In genomic region chr3:64489361-64490044, GRCh38 we compare ENCODE assay signal across 8 cellular contexts.
DNase-seq lines count a peak whose midpoint lies in the region; ATAC-seq and TF ChIP-seq lines count a peak whose summit lies in the region.

No MANE protein-coding gene starts in this region.

- H3K36me3 ChIP-seq in SJCRH30 (no peaks in the 10 kb centered on the region), thoracic aorta (no peaks in the 10 kb centered on the region)

- DNase-seq in NCI-H1417 (lab: John Stamatoyannopoulos, UW) (peak; percentile 79 to 88 (median 87)), NCI-H1417 treated with DMSO at 0.1 percent for 48 hours (lab: John Stamatoyannopoulos, UW) (no peak), SJCRH30 (peak; percentile 56 to 57), iPS-NIHi11 (ENCODE audit: low spot score) (peak; percentile 91), thoracic aorta (ENCODE audit: low spot score) (no peak), epidermal melanocyte (ENCODE audit: insufficient read length, low spot score) (no peak), AG08395 (ENCODE audit: low spot score) (no peak)
- no peak for DNase-seq in stimulated activated naive CD4-positive, alpha-beta T cell (lab: John Stamatoyannopoulos, UW)

- no peak for ATAC-seq in thoracic aorta (ENCODE audit: insufficient number of reproducible peaks, low FRiP score, low read depth)

- H3K27me3 ChIP-seq in SJCRH30 (no peaks in the 10 kb centered on the region), thoracic aorta (replicated peaks; ENCODE audit: insufficient read depth) (no peaks in the 10 kb centered on the region)

- H3K9me3 ChIP-seq in SJCRH30 (replicated peaks) (no peaks in the 10 kb centered on the region), thoracic aorta (no peaks in the 10 kb centered on the region)

- H3K4me1 ChIP-seq in SJCRH30 = no peaks in the 10 kb centered on the region
- no peaks in the 10 kb centered on the region for H3K4me1 ChIP-seq in thoracic aorta (ENCODE audit: control insufficient read depth in 1 of 2, low read depth in 2 of 2)

- TF ChIP-seq CTCF in thoracic aorta (IDR thresholded peaks at IDR 0.05) = no peak

- H3K27ac ChIP-seq in SJCRH30 = no peak overlapping the region
- no peak overlapping the region for H3K27ac ChIP-seq in thoracic aorta

- peak overlapping the region; percentile 52 for H3K4me3 ChIP-seq in SJCRH30
- peak overlapping the region; percentile 21 for H3K4me3 ChIP-seq in thoracic aorta

Comparison
In these comparisons a context has a peak if more than half of its experiments do, and no peak if none do; other contexts are left out.
1. DNase-seq: peak in NCI-H1417 (3 of 3), SJCRH30 (2 of 2) and iPS-NIHi11 (single experiment); none in NCI-H1417 treated with DMSO at 0.1 percent for 48 hours (single experiment), thoracic aorta (single experiment), stimulated activated naive CD4-positive, alpha-beta T cell (0 of 6), epidermal melanocyte (single experiment) and AG08395 (single experiment).